Comparison of ENCODE assay signal across 13 cellular contexts in genomic region chr5:134041570-134042411, GRCh38. TPM values are rescaled to one million over a fixed set of nuclear protein-coding genes. Genes with fewer than 3 reads are reported as not detected.
DNase-seq lines count a peak whose midpoint lies in the region; ATAC-seq and TF ChIP-seq lines count a peak whose summit lies in the region.
"Had no signal": no experiment of that assay in that cellular context is flagged by ENCODE, and none has a peak within 500 bp of the region (broad histone marks: within the 10 kb centered on the region; RNA-seq: fewer than 3 reads in every experiment).

No MANE protein-coding gene starts in this region.

- no peaks in the 10 kb centered on the region for H3K4me1 ChIP-seq in OCI-LY7 (ENCODE audit: insufficient read depth, low read length, poor library complexity, severe bottlenecking)
- H3K4me1 ChIP-seq: heart right ventricle had no signal

- H3K4me1 Mint-ChIP-seq in effector memory CD8-positive, alpha-beta T cell (ENCODE audit: low read depth in 2 of 2), result peaks cover 6 to 10% of the 10 kb centered on the region in 2 donors

- H3K36me3 ChIP-seq in OCI-LY7 (ENCODE audit: insufficient read depth, low read length), result no peaks in the 10 kb centered on the region
- H3K36me3 ChIP-seq: heart right ventricle had no signal

- H3K79me2 ChIP-seq in OCI-LY7 (ENCODE audit: insufficient read depth, low read depth, low read length), result no peaks in the 10 kb centered on the region

- H3K36me3 Mint-ChIP-seq in effector memory CD8-positive, alpha-beta T cell (ENCODE audit: insufficient read depth), result peaks cover 11% of the 10 kb centered on the region

- H2AFZ ChIP-seq in OCI-LY7 (ENCODE audit: low read length), result no peak overlapping the region

- H3K4me3 Mint-ChIP-seq in effector memory CD8-positive, alpha-beta T cell, result peak overlapping the region; percentile 31 to 40
- H3K4me3 Mint-ChIP-seq: B cell had no signal

- H3K4me2 ChIP-seq in OCI-LY7 (ENCODE audit: low read length), result no peak overlapping the region

- intact Hi-C loops in OCI-LY7 (cut with micrococcal nuclease; ENCODE audit: unreplicated experiment), result no loop called here

- CTCF ChIA-PET in OCI-LY7 (lab: Charles Lee; ENCODE audit: unreplicated experiment), result interaction anchor here (3.1 kb wide), 1 partner anchor 99 kb away, joined by 18 read pairs; no protein-coding TSS in a partner anchor

- H3K4me3 ChIP-seq in GM12864 (ENCODE audit: low read depth, low read length), result no peak overlapping the region
- no peak overlapping the region for H3K4me3 ChIP-seq in OCI-LY7 (ENCODE audit: low read depth, low read length, poor library complexity, severe bottlenecking)
- H3K4me3 ChIP-seq: heart right ventricle had no signal

- H3K27me3 Mint-ChIP-seq in effector memory CD8-positive, alpha-beta T cell, result no peaks in the 10 kb centered on the region
- H3K27me3 Mint-ChIP-seq: B cell had no signal

- no peaks in the 10 kb centered on the region for H4K20me1 ChIP-seq in OCI-LY7 (ENCODE audit: insufficient read depth, low read length)

- peak; percentile 73 for ATAC-seq in HG03066 (IDR thresholded peaks at IDR 0.05; ENCODE audit: low read depth, unreplicated experiment)
- no peak for ATAC-seq in effector memory CD8-positive, alpha-beta T cell (replicated peaks)
- ATAC-seq: left ventricle myocardium superior had no signal

- peak overlapping the region in 1 of 2 donors; percentile 60 for H3K27ac Mint-ChIP-seq in effector memory CD8-positive, alpha-beta T cell
- H3K27ac Mint-ChIP-seq: B cell had no signal

- POLR2A ChIA-PET in OCI-LY7 (lab: Charles Lee), result interaction anchor here (1.2 kb wide), 1 partner anchor 8 kb away, joined by 3 read pairs; no protein-coding TSS in a partner anchor

- BruUV-seq in OCI-LY7 (replicated peaks; lab: Mats Ljungman, UMichigan), result no TSS peak

- TF ChIP-seq CTCF in GM12864 (IDR thresholded peaks at IDR 0.05; ENCODE audit: low read depth, low read length, missing control alignments) (no peak), OCI-LY7 (conservative IDR thresholded peaks at IDR 0.05; ENCODE audit: low read length) (no peak)

- no peaks in the 10 kb centered on the region for H3K9me3 ChIP-seq in OCI-LY7 (ENCODE audit: low read length)
- H3K9me3 ChIP-seq: heart right ventricle had no signal

- no peak overlapping the region for H3K27ac ChIP-seq in OCI-LY7 (ENCODE audit: low read depth, low read length, poor library complexity, severe bottlenecking)
- H3K27ac ChIP-seq: heart right ventricle had no signal

- no peaks in the 10 kb centered on the region for H3K9me3 Mint-ChIP-seq in effector memory CD8-positive, alpha-beta T cell

- H3K9me2 ChIP-seq in OCI-LY7 (ENCODE audit: insufficient read depth, low read length), result no peaks in the 10 kb centered on the region

- peak; percentile 48 for DNase-seq in GM12864 (ENCODE audit: low read depth)
- peak; percentile 47 for DNase-seq in GM19240 (ENCODE audit: insufficient read length, low spot score)
- DNase-seq in effector memory CD8-positive, alpha-beta T cell, result no peak
- no peak for DNase-seq in NCI-H1092 treated with DMSO at 0.1 percent for 48 hours (lab: John Stamatoyannopoulos, UW)
- DNase-seq in NCI-H2081 (lab: John Stamatoyannopoulos, UW), result no peak
- no peak for DNase-seq in RKO (ENCODE audit: low spot score)
- no peak for DNase-seq in OCI-LY7 (ENCODE audit: low spot score)
- DNase-seq: activated T-cell treated with anti-CD3 and anti-CD28 coated beads, Interleukin-2, amount 50 U/mL, for 48 hours; heart right ventricle; left ventricle myocardium superior; stimulated activated CD4-positive, alpha-beta T cell treated with anti-CD3 and anti-CD28 coated beads, Interleukin-12 subunit alpha, Interleukin-12 subunit beta, amount 100 ng/mL, for 4 hours had no signal

RNA-seq across cellular contexts. Expression of gene VDAC1, which starts 37.0 kb away (rescaled TPM):
- 143 and 157 TPM in 2 replicates for total RNA-seq in OCI-LY7 (2014; rRNA removed; shearing (Covaris generic))
- total RNA-seq in OCI-LY7 (2022), result 247 and 253 TPM in 2 replicates

Comparison
In these comparisons a context has a peak if more than half of its experiments do, and no peak if none do; other contexts are left out.
1. DNase-seq: peak in GM12864 (single experiment) and GM19240 (single experiment); none in effector memory CD8-positive, alpha-beta T cell (0 of 3), NCI-H1092 treated with DMSO at 0.1 percent for 48 hours (single experiment), NCI-H2081 (0 of 2), RKO (single experiment) and OCI-LY7 (single experiment).